ENCODE assay signal across 11 cellular contexts in genomic region chr12:109949089-109949488, GRCh38. TPM values are rescaled to one million over a fixed set of nuclear protein-coding genes. Genes with fewer than 3 reads are reported as not detected.
DNase-seq lines count a peak whose midpoint lies in the region; ATAC-seq and TF ChIP-seq lines count a peak whose summit lies in the region.
"Had no signal": no experiment of that assay in that cellular context is flagged by ENCODE, and none has a peak within 500 bp of the region (broad histone marks: within the 10 kb centered on the region; RNA-seq: fewer than 3 reads in every experiment).

No MANE protein-coding gene starts in this region.

- POLR2A ChIA-PET in activated B cell treated with CpG ODN at 0.5 μM for 24 hours (lab: Charles Lee): no interaction called here

- peak overlapping the region; percentile 86 for H3K27ac ChIP-seq in left ventricle myocardium inferior (replicated peaks)
- no peak overlapping the region for H3K27ac ChIP-seq in substantia nigra (ENCODE audit: low read depth, low read length, poor library complexity, severe bottlenecking)

- no peaks in the 10 kb centered on the region for H3K9me3 Mint-ChIP-seq in activated B cell treated with CpG ODN at 0.5 μM for 24 hours
- H3K9me3 Mint-ChIP-seq: immature natural killer cell had no signal

- no peaks in the 10 kb centered on the region for H3K9me3 ChIP-seq in left ventricle myocardium inferior (replicated peaks)

- intact Hi-C loops in activated B cell treated with CpG ODN at 0.5 μM for 24 hours (cut with micrococcal nuclease) (no loop called here), left ventricle myocardium inferior (cut with micrococcal nuclease) (no loop called here)

- no peaks in the 10 kb centered on the region for H3K27me3 Mint-ChIP-seq in activated B cell treated with CpG ODN at 0.5 μM for 24 hours

- H3K36me3 Mint-ChIP-seq in activated B cell treated with CpG ODN at 0.5 μM for 24 hours (ENCODE audit: low read depth): peaks cover 90% of the 10 kb centered on the region

- H3K27me3 ChIP-seq in left ventricle myocardium inferior (ENCODE audit: low read depth): no peaks in the 10 kb centered on the region

- ATAC-seq in activated B cell treated with CpG ODN at 0.5 μM for 24 hours (ENCODE audit: low read depth) (no peak), HG03457 (IDR thresholded peaks at IDR 0.05; ENCODE audit: unreplicated experiment) (no peak), HG02763 (IDR thresholded peaks at IDR 0.05; ENCODE audit: unreplicated experiment) (no peak), GM21390 (IDR thresholded peaks at IDR 0.05; ENCODE audit: unreplicated experiment) (no peak)

- peak overlapping the region; percentile 21 for H3K27ac Mint-ChIP-seq in activated B cell treated with CpG ODN at 0.5 μM for 24 hours

- DNase-seq in GM03348 (ENCODE audit: low spot score) (peak; percentile 75), activated B cell treated with CpG ODN at 0.5 μM for 24 hours (no peak), left ventricle myocardium inferior (no peak), retinal pigment epithelial cell (ENCODE audit: low read depth) (peak; percentile 36), substantia nigra (lab: John Stamatoyannopoulos, UW) (no peak)
- DNase-seq: immature natural killer cell; stimulated activated CD4-positive, alpha-beta T cell treated with anti-CD3 and anti-CD28 coated beads, Interleukin-4, amount 100 ng/mL, for 4 hours; T1000 had no signal

- CTCF ChIA-PET in activated B cell treated with CpG ODN at 0.5 μM for 24 hours (lab: Charles Lee): no interaction called here

- no peak overlapping the region for H3K4me3 Mint-ChIP-seq in activated B cell treated with CpG ODN at 0.5 μM for 24 hours
- H3K4me3 Mint-ChIP-seq: immature natural killer cell had no signal

- H3K36me3 ChIP-seq in left ventricle myocardium inferior: peaks cover 50% of the 10 kb centered on the region

- H3K4me1 Mint-ChIP-seq in activated B cell treated with CpG ODN at 0.5 μM for 24 hours: peaks cover 38% of the 10 kb centered on the region

- no peak overlapping the region for H3K4me3 ChIP-seq in left ventricle myocardium inferior
- no peak overlapping the region for H3K4me3 ChIP-seq in retinal pigment epithelial cell (ENCODE audit: low read length)

- no peak for TF ChIP-seq CTCF in activated B cell treated with CpG ODN at 0.5 μM for 24 hours (IDR thresholded peaks at IDR 0.05)
- no peak for TF ChIP-seq CTCF in left ventricle myocardium inferior (IDR thresholded peaks at IDR 0.05; ENCODE audit: borderline replicate concordance)
- TF ChIP-seq CTCF in retinal pigment epithelial cell (conservative IDR thresholded peaks at IDR 0.05; ENCODE audit: low read depth, low read length): no peak

- H3K4me1 ChIP-seq in left ventricle myocardium inferior: peaks cover 99% of the 10 kb centered on the region

RNA-seq across cellular contexts. Expression of gene GIT2, which starts 47.1 kb away (rescaled TPM):
- total RNA-seq in activated B cell treated with CpG ODN at 0.5 μM for 24 hours (89.2 and 107 TPM in 2 replicates), left ventricle myocardium inferior (50.5 TPM)

RNA-seq across cellular contexts. Expression of gene TCHP, which starts 49.0 kb away (rescaled TPM):
- total RNA-seq in activated B cell treated with CpG ODN at 0.5 μM for 24 hours (26.0 and 28.3 TPM in 2 replicates), left ventricle myocardium inferior (10.4 TPM)

RNA-seq across cellular contexts. Expression of gene ANKRD13A, which starts 50.1 kb away (rescaled TPM):
- 121 and 135 TPM in 2 replicates for total RNA-seq in activated B cell treated with CpG ODN at 0.5 μM for 24 hours
- 20.0 TPM for total RNA-seq in left ventricle myocardium inferior

Comparison
In these comparisons a context has a peak if more than half of its experiments do, and no peak if none do; other contexts are left out.
1. DNase-seq: peak in GM03348 (single experiment) and retinal pigment epithelial cell (single experiment); none in activated B cell treated with CpG ODN at 0.5 μM for 24 hours (single experiment), left ventricle myocardium inferior (single experiment) and substantia nigra (0 of 49).